In the genomic region with DNA sequence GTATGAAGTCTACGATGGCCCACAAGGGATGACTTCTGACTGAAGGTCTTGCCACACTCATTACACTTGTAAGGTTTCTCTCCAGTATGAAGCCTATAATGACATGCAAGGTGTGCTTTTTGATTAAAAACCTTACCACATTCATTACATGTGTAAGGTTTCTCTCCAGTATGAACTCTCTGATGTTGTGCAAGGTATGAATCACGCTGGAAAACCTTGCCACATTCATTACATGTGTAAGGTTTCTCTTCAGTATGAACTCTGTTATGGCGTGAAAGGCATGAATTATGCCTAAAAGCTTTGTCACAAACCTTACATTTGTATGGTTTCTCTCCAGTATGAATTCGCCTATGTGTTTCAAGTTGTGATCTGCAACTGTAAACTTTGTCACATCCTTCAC, we compare ENCODE assay signal across 26 cellular contexts.
"Had no signal": no experiment of that assay in that cellular context is flagged by ENCODE, and none has a peak within 500 bp of the region (broad histone marks: within the 10 kb centered on the region; RNA-seq: fewer than 3 reads in every experiment).

No MANE protein-coding gene starts in this region.

- DNase-seq: activated B cell treated with CpG ODN at 0.5 μM for 24 hours; activated CD4-positive, alpha-beta T cell treated with anti-CD3 and anti-CD28 coated beads for 48 hours; activated CD4-positive, alpha-beta T cell treated with anti-CD3 and anti-CD28 coated beads, Interleukin-2, amount 50 U/mL, for 1 hour; activated CD4-positive, alpha-beta T cell treated with anti-CD3 and anti-CD28 coated beads, Interleukin-2, amount 50 U/mL, for 48 hours; activated CD8-positive, alpha-beta memory T cell treated with anti-CD3 and anti-CD28 coated beads for 24 hours; activated CD8-positive, alpha-beta T cell treated with anti-CD3 and anti-CD28 coated beads for 36 hours; activated effector memory CD4-positive, alpha-beta T cell treated with Interleukin-2 at 50 U/mL for 16 hours; activated gamma-delta T cell treated with Interleukin-2 at 50 U/mL for 16 hours; activated naive CD4-positive, alpha-beta T cell treated with anti-CD3 and anti-CD28 coated beads, Interleukin-2, amount 50 U/mL, for 16 hours; activated naive CD4-positive, alpha-beta T cell treated with Interleukin-2 at 50 U/mL for 16 hours; activated T-cell treated with anti-CD3 and anti-CD28 coated beads, Interleukin-2, amount 50 U/mL, for 4 hours; amygdala; aorta; body of pancreas; dorsolateral prefrontal cortex; effector memory CD4-positive, alpha-beta T cell; endodermal cell; esophagus squamous epithelium; head of caudate nucleus; T-helper 1 cell; T-helper 17 cell; T1000; WERI-Rb-1 had no signal

- H3K4me3 ChIP-seq: body of pancreas, coronary artery, dorsolateral prefrontal cortex, esophagus squamous epithelium had no signal

- H3K27ac ChIP-seq: body of pancreas, coronary artery, dorsolateral prefrontal cortex, esophagus squamous epithelium, WERI-Rb-1 had no signal

- H3K4me1 ChIP-seq: body of pancreas, esophagus squamous epithelium had no signal

- H3K27me3 ChIP-seq: body of pancreas, dorsolateral prefrontal cortex, esophagus squamous epithelium had no signal

- ATAC-seq: activated CD4-positive, CD25-positive, alpha-beta regulatory T cell treated with anti-CD3 and anti-CD28 coated beads, Interleukin-2, amount 50 U/mL, for 24 hours; activated CD8-positive, alpha-beta T cell treated with anti-CD3 and anti-CD28 coated beads for 36 hours; activated T-cell treated with anti-CD3 and anti-CD28 coated beads, Interleukin-2, amount 50 U/mL, for 4 hours; activated T-helper 17 cell treated with anti-CD3 and anti-CD28 coated beads, Interleukin-2, amount 50 U/mL, for 72 hours; body of pancreas; T-helper 17 cell had no signal
